Comparison of ENCODE assay signal across 8 cellular contexts in the genomic region with DNA sequence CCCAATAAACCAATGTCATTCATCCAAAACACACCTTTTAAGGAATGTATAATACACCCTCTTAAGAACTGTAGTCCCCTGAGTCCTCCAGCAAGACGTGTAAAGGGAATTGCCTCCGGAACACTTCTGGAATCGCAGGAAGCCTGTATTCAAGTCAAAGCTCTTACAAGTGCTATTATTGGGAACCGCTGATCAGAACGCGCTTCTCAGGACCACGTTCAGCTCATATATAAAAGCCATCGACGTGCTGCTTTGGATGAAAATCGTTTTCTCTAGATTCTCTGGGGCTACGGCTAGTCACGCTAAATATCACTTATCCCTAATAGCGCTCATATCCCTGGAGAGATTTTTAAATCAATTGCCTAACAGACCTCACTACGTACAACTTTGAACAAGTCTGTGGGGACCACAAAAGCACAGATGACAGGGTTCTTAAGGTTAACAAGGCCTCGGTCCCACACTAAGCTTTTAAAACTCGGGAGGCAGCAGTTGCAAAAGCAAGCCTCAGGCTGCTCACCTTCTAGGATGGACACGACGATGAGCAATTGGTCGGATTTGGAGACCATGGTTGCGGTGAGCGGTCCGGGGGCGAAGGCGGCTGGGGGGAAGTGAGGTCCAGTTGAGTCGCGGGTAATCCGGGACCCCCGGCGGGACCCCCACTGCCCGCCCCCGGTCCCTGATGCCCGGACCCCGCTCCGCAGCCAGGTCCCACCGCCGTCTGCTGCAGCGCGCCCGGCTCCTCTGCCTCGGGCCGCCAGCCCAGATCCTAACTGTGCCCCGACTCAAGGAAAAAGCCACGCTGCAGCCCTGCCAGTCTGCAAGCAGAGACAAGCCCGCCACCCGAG. TPM values are rescaled to one million over a fixed set of nuclear protein-coding genes. Genes with fewer than 3 reads are reported as not detected.
A peak's percentile ranks its signal among the peaks of the same experiment; 100 is the strongest.
DNase-seq lines count a peak whose midpoint lies in the region; ATAC-seq and TF ChIP-seq lines count a peak whose summit lies in the region.

No MANE protein-coding gene starts in this region.

- peak overlapping the region; percentile 98 for H3K27ac Mint-ChIP-seq in osteocyte (ENCODE audit: unreplicated experiment)
- no peak overlapping the region for H3K27ac Mint-ChIP-seq in activated T-helper 2 cell treated with anti-CD3 and anti-CD28 coated beads, Interferon-gamma antibody, Interleukin-2, Interleukin-4, amounts not matched to agents 10 μg/mL and 5 μg/mL and 100 μg/mL, durations not matched to agents 14 hours and 24 hours and 36 hours

- no peak for TF ChIP-seq CTCF in osteocyte (IDR thresholded peaks at IDR 0.05)

- no peaks in the 10 kb centered on the region for H3K9me3 Mint-ChIP-seq in osteocyte (ENCODE audit: unreplicated experiment)
- H3K9me3 Mint-ChIP-seq in activated T-helper 2 cell treated with anti-CD3 and anti-CD28 coated beads, Interferon-gamma antibody, Interleukin-2, Interleukin-4, amounts not matched to agents 10 μg/mL and 5 μg/mL and 100 μg/mL, durations not matched to agents 14 hours and 24 hours and 36 hours, result no peaks in the 10 kb centered on the region

- H3K4me1 Mint-ChIP-seq in osteocyte (ENCODE audit: unreplicated experiment), result peaks cover 13% of the 10 kb centered on the region
- peaks cover 27% of the 10 kb centered on the region for H3K4me1 Mint-ChIP-seq in activated T-helper 2 cell treated with anti-CD3 and anti-CD28 coated beads, Interferon-gamma antibody, Interleukin-2, Interleukin-4, amounts not matched to agents 10 μg/mL and 5 μg/mL and 100 μg/mL, durations not matched to agents 14 hours and 24 hours and 36 hours (ENCODE audit: low read depth)

- peaks cover 2% of the 10 kb centered on the region for H3K27me3 Mint-ChIP-seq in osteocyte (ENCODE audit: unreplicated experiment)
- no peaks in the 10 kb centered on the region for H3K27me3 Mint-ChIP-seq in activated T-helper 2 cell treated with anti-CD3 and anti-CD28 coated beads, Interferon-gamma antibody, Interleukin-2, Interleukin-4, amounts not matched to agents 10 μg/mL and 5 μg/mL and 100 μg/mL, durations not matched to agents 14 hours and 24 hours and 36 hours (ENCODE audit: low read depth)

- no peak overlapping the region for H3K4me3 Mint-ChIP-seq in osteocyte (ENCODE audit: unreplicated experiment)
- no peak overlapping the region for H3K4me3 Mint-ChIP-seq in activated T-helper 2 cell treated with anti-CD3 and anti-CD28 coated beads, Interferon-gamma antibody, Interleukin-2, Interleukin-4, amounts not matched to agents 10 μg/mL and 5 μg/mL and 100 μg/mL, durations not matched to agents 14 hours and 24 hours and 36 hours (ENCODE audit: low read depth)

- peak; percentile 18 for ATAC-seq in GM21717 (IDR thresholded peaks at IDR 0.05; ENCODE audit: unreplicated experiment)

- intact Hi-C loops in activated T-helper 2 cell treated with anti-CD3 and anti-CD28 coated beads, Interferon-gamma antibody, Interleukin-2, Interleukin-4, amounts not matched to agents 10 μg/mL and 5 μg/mL and 100 μg/mL, durations not matched to agents 14 hours and 24 hours and 36 hours (cut with micrococcal nuclease), result loop anchor here (1.0 kb wide), 6 partner anchors 16 to 189 kb away; a partner anchor contains a TSS

- TF ChIP-seq RAD21 in Ishikawa (IDR thresholded peaks at IDR 0.05; ENCODE audit: low read depth), result no peak

- TF ChIP-seq EP300 in Ishikawa (IDR thresholded peaks at IDR 0.05; ENCODE audit: borderline replicate concordance), result no peak

- peaks cover 2% of the 10 kb centered on the region for H3K36me3 Mint-ChIP-seq in osteocyte (ENCODE audit: unreplicated experiment)
- peaks cover 13% of the 10 kb centered on the region for H3K36me3 Mint-ChIP-seq in activated T-helper 2 cell treated with anti-CD3 and anti-CD28 coated beads, Interferon-gamma antibody, Interleukin-2, Interleukin-4, amounts not matched to agents 10 μg/mL and 5 μg/mL and 100 μg/mL, durations not matched to agents 14 hours and 24 hours and 36 hours (ENCODE audit: low read depth)

- DNase-seq in NOMO-1 treated with DMSO at 0.1 percent for 48 hours (lab: John Stamatoyannopoulos, UW; ENCODE audit: unreplicated experiment) (peak; percentile 34), NOMO-1 treated with dmso at 0.1 percent for 144 hours (lab: John Stamatoyannopoulos, UW; ENCODE audit: unreplicated experiment) (no peak), germinal center (ENCODE audit: low spot score) (peak; percentile 21), osteocyte (ENCODE audit: extremely low spot score, unreplicated experiment) (peak; percentile 79)
- peak; percentile 25 to 41 for DNase-seq in activated CD4-positive, alpha-beta T cell treated with anti-CD3 and anti-CD28 coated beads, Interleukin-2, amount 50 U/mL, for 48 hours
- no peak for DNase-seq in activated T-helper 2 cell treated with anti-CD3 and anti-CD28 coated beads, Interferon-gamma antibody, Interleukin-2, Interleukin-4, amounts not matched to agents 10 μg/mL and 5 μg/mL and 100 μg/mL, durations not matched to agents 14 hours and 24 hours and 36 hours (ENCODE audit: low spot score)

TF ChIP-seq in Ishikawa, 13 proteins besides CTCF, POLR2A, EP300 and RAD21:
- TF ChIP-seq ZBTB7A (IDR thresholded peaks at IDR 0.05; ENCODE audit: low read depth), result peak; percentile 81
- no peak for TF ChIP-seq CEBPB (IDR thresholded peaks at IDR 0.05)

RNA-seq across cellular contexts. Expression of a gene that starts 0.5 kb away (rescaled TPM):
- 18.7 and 20.8 TPM in 2 replicates for total RNA-seq in osteocyte
- 25.3 and 26.7 TPM in 2 replicates for total RNA-seq in activated T-helper 2 cell treated with anti-CD3 and anti-CD28 coated beads, Interferon-gamma antibody, Interleukin-2, Interleukin-4, amounts not matched to agents 10 μg/mL and 5 μg/mL and 100 μg/mL, durations not matched to agents 14 hours and 24 hours and 36 hours

Comparison
In these comparisons a context has a peak if more than half of its experiments do, and no peak if none do; other contexts are left out.
1. DNase-seq: peak in NOMO-1 treated with DMSO at 0.1 percent for 48 hours (single experiment), activated CD4-positive, alpha-beta T cell treated with anti-CD3 and anti-CD28 coated beads, Interleukin-2, amount 50 U/mL, for 48 hours (2 of 2), germinal center (single experiment) and osteocyte (single experiment); none in NOMO-1 treated with dmso at 0.1 percent for 144 hours (single experiment) and activated T-helper 2 cell treated with anti-CD3 and anti-CD28 coated beads, Interferon-gamma antibody, Interleukin-2, Interleukin-4, amounts not matched to agents 10 μg/mL and 5 μg/mL and 100 μg/mL, durations not matched to agents 14 hours and 24 hours and 36 hours (single experiment).